In genomic region chr13:20121154-20121515, GRCh38 we compare ENCODE assay signal across 9 cellular contexts. TPM values are rescaled to one million over a fixed set of nuclear protein-coding genes. Genes with fewer than 3 reads are reported as not detected.
DNase-seq lines count a peak whose midpoint lies in the region; ATAC-seq and TF ChIP-seq lines count a peak whose summit lies in the region.
"Had no signal": no experiment of that assay in that cellular context is flagged by ENCODE, and none has a peak within 500 bp of the region (broad histone marks: within the 10 kb centered on the region; RNA-seq: fewer than 3 reads in every experiment).

No MANE protein-coding gene starts in this region.

- intact Hi-C loops in esophagus squamous epithelium (cut with DNase I) = no loop called here
- intact Hi-C loops in stomach (cut with DNase I; ENCODE audit: low total_unique reads) = no loop called here
- intact Hi-C loops in A673 (cut with micrococcal nuclease; ENCODE audit: unreplicated experiment) = no loop called here

- TF ChIP-seq CTCF in esophagus squamous epithelium (IDR thresholded peaks at IDR 0.05) (no peak), stomach (IDR thresholded peaks at IDR 0.05) (no peak), A673 (conservative IDR thresholded peaks at IDR 0.05; ENCODE audit: low read depth, low read length) (no peak)

- no peaks in the 10 kb centered on the region for H3K36me3 ChIP-seq in esophagus squamous epithelium
- no peaks in the 10 kb centered on the region for H3K36me3 ChIP-seq in stomach
- H3K36me3 ChIP-seq in A673 (ENCODE audit: insufficient read depth, low read length, poor library complexity, severe bottlenecking) = no peaks in the 10 kb centered on the region

- peaks cover 19% of the 10 kb centered on the region for H3K27me3 Mint-ChIP-seq in activated T-cell treated with anti-CD3 and anti-CD28 coated beads, Interleukin-2, amount 50 U/mL, for 4 hours (ENCODE audit: low read depth)

- H3K27ac ChIP-seq in esophagus squamous epithelium (peak overlapping the region; percentile 86 to 97 (median 92)), stomach (peak overlapping the region; percentile 44 to 92 (median 90)), A673 (ENCODE audit: low read depth, low read length, poor library complexity, severe bottlenecking) (no peak overlapping the region)
- H3K27ac ChIP-seq: C4-2B had no signal

- peak overlapping the region; percentile 66 for H3K4me3 Mint-ChIP-seq in activated T-cell treated with anti-CD3 and anti-CD28 coated beads, Interleukin-2, amount 50 U/mL, for 4 hours

- TF ChIP-seq EP300 in stomach (IDR thresholded peaks at IDR 0.05) = no peak

- WGBS in esophagus squamous epithelium, 2 donors = 15 to 60% methylated on average over 7 to 8 of the region's 8 CpGs
- 31 to 39% (median 37%) methylated on average over 7 to 8 of the region's 8 CpGs for WGBS in stomach, 5 donors

- no peaks in the 10 kb centered on the region for H3K36me3 Mint-ChIP-seq in activated T-cell treated with anti-CD3 and anti-CD28 coated beads, Interleukin-2, amount 50 U/mL, for 4 hours (ENCODE audit: insufficient read depth)

- TF ChIP-seq POLR2A in esophagus squamous epithelium (IDR thresholded peaks at IDR 0.05) (no peak), stomach (IDR thresholded peaks at IDR 0.05) (no peak)

- H3K4me3 ChIP-seq in esophagus squamous epithelium = peak overlapping the region; percentile 29 to 55 (median 40)
- H3K4me3 ChIP-seq in stomach = peak overlapping the region; percentile 19 to 45 (median 32)
- no peak overlapping the region for H3K4me3 ChIP-seq in A673 (ENCODE audit: low read depth, low read length, poor library complexity, severe bottlenecking)

- no peaks in the 10 kb centered on the region for H3K9me3 Mint-ChIP-seq in activated T-cell treated with anti-CD3 and anti-CD28 coated beads, Interleukin-2, amount 50 U/mL, for 4 hours

- H3K4me1 Mint-ChIP-seq in activated T-cell treated with anti-CD3 and anti-CD28 coated beads, Interleukin-2, amount 50 U/mL, for 4 hours (ENCODE audit: low read depth) = peaks cover 22% of the 10 kb centered on the region

- H3K27me3 ChIP-seq in esophagus squamous epithelium (no peaks in the 10 kb centered on the region), stomach (no peaks in the 10 kb centered on the region), A673 (replicated peaks; ENCODE audit: insufficient read depth, low read depth, low read length, poor library complexity) (no peaks in the 10 kb centered on the region)

- BruUV-seq in A673 (replicated peaks; lab: Mats Ljungman, UMichigan) = no TSS peak

- H3K4me1 ChIP-seq in esophagus squamous epithelium (peaks cover 5 to 42% (median 18%) of the 10 kb centered on the region in 3 donors), stomach (peaks cover 12 to 29% (median 25%) of the 10 kb centered on the region in 4 donors), A673 (ENCODE audit: insufficient read depth, low read length, poor library complexity, severe bottlenecking) (peaks cover 9% of the 10 kb centered on the region)

- peak in 1 of 2 donors; percentile 3 for ATAC-seq in activated T-cell treated with anti-CD3 and anti-CD28 coated beads, Interleukin-2, amount 50 U/mL, for 4 hours
- no peak for ATAC-seq in GM19035 (IDR thresholded peaks at IDR 0.05; ENCODE audit: unreplicated experiment)

- POLR2A ChIA-PET in A673 (lab: Charles Lee; ENCODE audit: low non-redundant PET) = no interaction called here

- no peak for DNase-seq in activated T-cell treated with anti-CD3 and anti-CD28 coated beads, Interleukin-2, amount 50 U/mL, for 4 hours
- DNase-seq in activated T-cell treated with anti-CD3 and anti-CD28 coated beads for 4 hours (no peak), RPMI7951 (ENCODE audit: low read depth) (peak; percentile 33), esophagus squamous epithelium (lab: John Stamatoyannopoulos, UW) (no peak), stomach (no peak), A673 (ENCODE audit: low spot score) (no peak), UCSD-AML1 (lab: John Stamatoyannopoulos, UW; ENCODE audit: unreplicated experiment) (no peak)

- no peaks in the 10 kb centered on the region for H3K9me3 ChIP-seq in esophagus squamous epithelium
- H3K9me3 ChIP-seq in stomach = no peaks in the 10 kb centered on the region
- no peaks in the 10 kb centered on the region for H3K9me3 ChIP-seq in A673 (ENCODE audit: low read depth, low read length, poor library complexity, severe bottlenecking)

- CTCF ChIA-PET in A673 (lab: Charles Lee) = no interaction called here

RNA-seq across cellular contexts. Expression of gene GJA3, which starts 39.7 kb away (rescaled TPM):
- under 1 TPM; 0.08 to 0.53 (median 0.35) TPM for total RNA-seq in activated T-cell treated with anti-CD3 and anti-CD28 coated beads, Interleukin-2, amount 50 U/mL, for 4 hours
- total RNA-seq in RPMI7951 (2014; rRNA removed; shearing (Covaris generic)) = 0.98 and 1.1 TPM in 2 replicates
- total RNA-seq in esophagus squamous epithelium (1 to 10 TPM in 2 of 4 donors, under 1 TPM in 2; 0.45 to 1.3 (median 1.00) TPM), stomach (under 1 TPM in 1 of 5 donors, not detected in 4; 0.14 TPM), A673 (2021) (0.43 and 0.48 TPM in 2 replicates)
- polyA plus RNA-seq in stomach = under 1 TPM in 1 of 3 donors, not detected in 2; 0.13 TPM
